ENCODE assay signal across 19 cellular contexts in the genomic region with DNA sequence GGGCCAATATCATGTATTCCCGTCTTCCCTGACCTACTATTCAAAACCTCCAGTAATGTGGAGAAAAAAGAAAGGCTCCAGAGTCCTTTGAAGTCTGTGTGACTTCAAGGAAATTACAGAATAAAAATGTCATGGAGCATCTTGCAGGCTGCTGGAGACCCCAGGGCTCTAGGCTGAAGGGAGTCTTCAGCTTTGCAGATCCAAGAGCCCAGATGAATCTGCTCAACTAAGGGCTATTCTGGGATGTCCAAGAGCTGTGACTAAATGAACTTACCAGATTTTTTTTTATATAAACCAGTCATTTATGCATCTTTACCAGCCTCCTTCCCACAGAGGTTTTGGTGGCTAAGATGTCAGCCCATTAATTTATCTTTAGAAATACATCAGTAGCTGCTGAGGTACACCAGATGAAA.
DNase-seq lines count a peak whose midpoint lies in the region; ATAC-seq lines count a peak whose summit lies in the region.
"Had no signal": no experiment of that assay in that cellular context is flagged by ENCODE, and none has a peak within 500 bp of the region (broad histone marks: within the 10 kb centered on the region; RNA-seq: fewer than 3 reads in every experiment).

No MANE protein-coding gene starts in this region.

- H3K27me3 ChIP-seq in SJCRH30: no peaks in the 10 kb centered on the region
- H3K27me3 ChIP-seq: body of pancreas had no signal

- no peak overlapping the region for H3K4me3 ChIP-seq in SJCRH30
- H3K4me3 ChIP-seq: body of pancreas had no signal

- H3K36me3 ChIP-seq in SJCRH30: no peaks in the 10 kb centered on the region

- ATAC-seq in GM19351 (IDR thresholded peaks at IDR 0.05; ENCODE audit: unreplicated experiment) (no peak), HG02678 (IDR thresholded peaks at IDR 0.05; ENCODE audit: unreplicated experiment) (no peak)
- ATAC-seq: activated CD4-positive, CD25-positive, alpha-beta regulatory T cell treated with anti-CD3 and anti-CD28 coated beads, Interleukin-2, amount 50 U/mL, for 24 hours; activated CD8-positive, alpha-beta memory T cell treated with anti-CD3 and anti-CD28 coated beads, Interleukin-2, amount 10 ng/mL, durations not matched to agents 7 days and 5 days; body of pancreas; HepG2; left lobe of liver; naive thymus-derived CD8-positive, alpha-beta T cell had no signal

- DNase-seq in GM03348 (ENCODE audit: low spot score) (peak; percentile 41), SJCRH30 (no peak), fibroblast of peridontal ligament (ENCODE audit: extremely low read depth) (peak; percentile 48), stromal cell of bone marrow (ENCODE audit: low read depth) (peak; percentile 24), NCI-H524 (lab: John Stamatoyannopoulos, UW) (no peak)
- DNase-seq: activated CD8-positive, alpha-beta memory T cell treated with anti-CD3 and anti-CD28 coated beads, Interleukin-2, amount 10 ng/mL, durations not matched to agents 7 days and 5 days; activated effector memory CD4-positive, alpha-beta T cell treated with anti-CD3 and anti-CD28 coated beads, Interleukin-2, amount 50 U/mL, for 16 hours; body of pancreas; DMS53; naive thymus-derived CD8-positive, alpha-beta T cell; NCI-H2107; NCI-H748 treated with DMSO at 0.1 percent for 48 hours; stimulated activated CD4-positive, alpha-beta T cell treated with anti-CD3 and anti-CD28 coated beads, Interleukin-15, amount 100 ng/mL, for 24 hours had no signal

- H3K4me1 ChIP-seq in SJCRH30: peaks cover 22% of the 10 kb centered on the region
- H3K4me1 ChIP-seq: body of pancreas had no signal

- peak overlapping the region; percentile 69 for H3K27ac ChIP-seq in SJCRH30
- H3K27ac ChIP-seq: body of pancreas, RWPE1 had no signal

- H3K9me3 ChIP-seq in SJCRH30 (replicated peaks): no peaks in the 10 kb centered on the region; the same call in 1 of the 2 replicates
- H3K9me3 ChIP-seq: body of pancreas had no signal

Comparison
In these comparisons a context has a peak if more than half of its experiments do, and no peak if none do; other contexts are left out.
1. DNase-seq: peak in GM03348 (single experiment), fibroblast of peridontal ligament (single experiment) and stromal cell of bone marrow (single experiment); none in SJCRH30 (0 of 2) and NCI-H524 (0 of 2).